14 cellular contexts compared by ENCODE assay signal in genomic region chr17:48375356-48375755, GRCh38. TPM values are rescaled to one million over a fixed set of nuclear protein-coding genes. Genes with fewer than 3 reads are reported as not detected.
DNase-seq lines count a peak whose midpoint lies in the region; ATAC-seq and TF ChIP-seq lines count a peak whose summit lies in the region.
"Had no signal": no experiment of that assay in that cellular context is flagged by ENCODE, and none has a peak within 500 bp of the region (broad histone marks: within the 10 kb centered on the region; RNA-seq: fewer than 3 reads in every experiment).

No MANE protein-coding gene starts in this region.

- no peaks in the 10 kb centered on the region for H3K27me3 ChIP-seq in RWPE2 (ENCODE audit: insufficient read depth, poor library complexity, severe bottlenecking)
- H3K27me3 ChIP-seq in fibroblast of lung (ENCODE audit: control insufficient read depth, insufficient read depth, low read length): peaks cover 12% of the 10 kb centered on the region

- H3K27ac ChIP-seq in RWPE2 (ENCODE audit: poor library complexity, severe bottlenecking) (no peak overlapping the region), fibroblast of lung (ENCODE audit: insufficient read depth, low read length) (no peak overlapping the region)
- H3K27ac ChIP-seq: 22Rv1, stomach had no signal

- DNase-seq in NOMO-1 treated with DMSO at 0.1 percent for 48 hours (lab: John Stamatoyannopoulos, UW; ENCODE audit: unreplicated experiment) (peak; percentile 50), NOMO-1 treated with dmso at 0.1 percent for 144 hours (lab: John Stamatoyannopoulos, UW; ENCODE audit: unreplicated experiment) (no peak), RWPE2 (ENCODE audit: low spot score) (no peak), fibroblast of lung (ENCODE audit: low read depth in 2 of 2) (peak; percentile 58 to 71), skeletal muscle cell (ENCODE audit: low read depth) (peak; percentile 12), NCI-H82 (lab: John Stamatoyannopoulos, UW) (no peak)
- DNase-seq: C1 segment of cervical spinal cord, GF-D8, Right ventricle myocardium superior had no signal

- ATAC-seq in RWPE2 (ENCODE audit: low read depth): 0 out of 3 replicates have a peak, but pooled peaks have one; percentile 49
- ATAC-seq in HG02938 (IDR thresholded peaks at IDR 0.05; ENCODE audit: unreplicated experiment): no peak
- ATAC-seq in GM21619 (IDR thresholded peaks at IDR 0.05; ENCODE audit: unreplicated experiment): no peak

- H3K79me2 ChIP-seq in fibroblast of lung (ENCODE audit: control insufficient read depth, insufficient read depth, low read length): no peaks in the 10 kb centered on the region

- H3K9me3 ChIP-seq in RWPE2 (ENCODE audit: severe bottlenecking) (no peaks in the 10 kb centered on the region), fibroblast of lung (ENCODE audit: control insufficient read depth, insufficient read depth, low read depth, low read length) (no peaks in the 10 kb centered on the region)
- H3K9me3 ChIP-seq: stomach had no signal

- no peak overlapping the region for H2AFZ ChIP-seq in fibroblast of lung (ENCODE audit: low read length)

- H3K4me2 ChIP-seq in fibroblast of lung (ENCODE audit: extremely low read depth, insufficient read depth, low read length): no peak overlapping the region
- H3K4me2 ChIP-seq: smooth muscle cell had no signal

- H4K20me1 ChIP-seq in fibroblast of lung (ENCODE audit: control insufficient read depth, extremely low read depth, insufficient read depth, low read length): no peaks in the 10 kb centered on the region

- TF ChIP-seq CTCF in RWPE2 (IDR thresholded peaks at IDR 0.05; ENCODE audit: poor library complexity, severe bottlenecking) (no peak), fibroblast of lung (conservative IDR thresholded peaks at IDR 0.05 in 1 of 2, IDR thresholded peaks at IDR 0.05 in 1 of 2; ENCODE audit: low read depth in 1 of 2, low read length in 2 of 2) (no peak)

- no peaks in the 10 kb centered on the region for H3K36me3 ChIP-seq in RWPE2 (ENCODE audit: low read depth)
- no peaks in the 10 kb centered on the region for H3K36me3 ChIP-seq in fibroblast of lung (ENCODE audit: control insufficient read depth, insufficient read depth, low read length)
- H3K36me3 ChIP-seq: stomach had no signal

- H3K4me3 ChIP-seq in RWPE2 (ENCODE audit: severe bottlenecking) (no peak overlapping the region), fibroblast of lung (replicated peaks in 1 of 4; ENCODE audit: control extremely low read depth in 1 of 4, insufficient read depth in 1 of 4, low read depth in 3 of 4, low read length in 4 of 4) (no peak overlapping the region), skeletal muscle cell (ENCODE audit: low read depth, low read length) (no peak overlapping the region)
- H3K4me3 ChIP-seq: smooth muscle cell, stomach had no signal

- no peak overlapping the region for H3K9ac ChIP-seq in fibroblast of lung (ENCODE audit: insufficient read depth, low read length)

- H3K4me1 ChIP-seq in RWPE2 (ENCODE audit: insufficient read depth, poor library complexity, severe bottlenecking) (no peaks in the 10 kb centered on the region), fibroblast of lung (ENCODE audit: control insufficient read depth, extremely low read depth, insufficient read depth, low read length) (no peaks in the 10 kb centered on the region)
- H3K4me1 ChIP-seq: stomach had no signal

RNA-seq across cellular contexts. Expression of gene SKAP1, which starts 54.7 kb away (rescaled TPM):
- total RNA-seq in fibroblast of lung: not detected in 2 replicates
- polyA plus RNA-seq in fibroblast of lung: not detected in 2 replicates
- not detected in 2 replicates for polyA plus RNA-seq in fibroblast of lung (2012)
- not detected in 2 replicates for polyA minus RNA-seq in fibroblast of lung (ENCODE audit: low replicate concordance)
- total RNA-seq: smooth muscle cell had no signal
- polyA plus RNA-seq: smooth muscle cell had no signal

Comparison
In these comparisons a context has a peak if more than half of its experiments do, and no peak if none do; other contexts are left out.
1. DNase-seq: peak in NOMO-1 treated with DMSO at 0.1 percent for 48 hours (single experiment), fibroblast of lung (2 of 2) and skeletal muscle cell (single experiment); none in NOMO-1 treated with dmso at 0.1 percent for 144 hours (single experiment), RWPE2 (single experiment) and NCI-H82 (single experiment).